Comparison of ENCODE assay signal across 15 cellular contexts in the genomic region with DNA sequence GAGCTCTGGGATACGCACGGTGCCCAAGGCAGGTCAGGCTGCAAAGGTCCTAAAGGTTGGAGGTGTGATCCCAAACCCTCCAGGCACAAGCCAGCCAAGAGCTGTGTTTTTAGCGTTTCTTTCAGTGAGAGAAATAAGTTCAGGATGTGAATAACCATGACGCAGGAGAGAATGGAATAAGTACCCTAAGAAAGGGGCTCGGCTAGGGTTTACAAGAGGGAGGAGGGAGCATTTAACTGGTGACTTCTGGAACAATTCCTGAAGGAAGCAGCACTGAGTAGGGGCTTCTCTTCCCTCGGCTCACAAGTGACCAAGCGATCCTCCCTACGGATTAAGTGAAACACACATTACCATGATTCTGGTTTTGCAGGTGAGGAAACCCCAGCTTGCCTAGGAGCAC. TPM values are rescaled to one million over a fixed set of nuclear protein-coding genes. Genes with fewer than 3 reads are reported as not detected.
DNase-seq lines count a peak whose midpoint lies in the region; ATAC-seq and TF ChIP-seq lines count a peak whose summit lies in the region.
"Had no signal": no experiment of that assay in that cellular context is flagged by ENCODE, and none has a peak within 500 bp of the region (broad histone marks: within the 10 kb centered on the region; RNA-seq: fewer than 3 reads in every experiment).

No MANE protein-coding gene starts in this region.

- H2AFZ ChIP-seq in ACC112 (ENCODE audit: low read length, unreplicated experiment), result no peak overlapping the region
- no peak overlapping the region for H2AFZ ChIP-seq in trophoblast cell (ENCODE audit: insufficient read depth, low read length, poor library complexity)

- H2BK12ac ChIP-seq in trophoblast cell (ENCODE audit: low read length), result peak overlapping the region; percentile 66

- H3K14ac ChIP-seq in trophoblast cell (ENCODE audit: low read length), result peak overlapping the region; percentile 31

- H3K27ac ChIP-seq in ACC112 (ENCODE audit: low read depth, low read length) (peak overlapping the region; percentile 99), WERI-Rb-1 (peak overlapping the region; percentile 95), gastroesophageal sphincter (peak overlapping the region; percentile 3 to 85 (median 81)), trophoblast cell (ENCODE audit: low read depth, low read length) (peak overlapping the region; percentile 97)
- H3K27ac ChIP-seq: KMS-11 had no signal

- peak overlapping the region; percentile 61 for H2BK120ac ChIP-seq in trophoblast cell (ENCODE audit: insufficient read depth, low read length, poor library complexity)

- no peak for DNase-seq in WERI-Rb-1
- DNase-seq in trophoblast cell, result no peak
- DNase-seq in NCI-H226, result no peak
- DNase-seq in activated gamma-delta T cell (lab: John Stamatoyannopoulos, UW), result no peak
- no peak for DNase-seq in NCI-H1092 treated with DMSO at 0.1 percent for 48 hours (lab: John Stamatoyannopoulos, UW)
- DNase-seq in HT-29 (ENCODE audit: low spot score), result no peak
- DNase-seq: DMS79; NCI-H2081 treated with DMSO at 0.1 percent for 48 hours; stimulated activated CD4-positive, alpha-beta T cell treated with anti-CD3 and anti-CD28 coated beads, Interleukin-4, amount 100 ng/mL, for 1 hour had no signal

- no peak for TF ChIP-seq EP300 in gastroesophageal sphincter (IDR thresholded peaks at IDR 0.05)

- H3K4me3 ChIP-seq in ACC112 (ENCODE audit: low read depth, low read length), result no peak overlapping the region
- no peak overlapping the region for H3K4me3 ChIP-seq in WERI-Rb-1 (ENCODE audit: low read depth, low read length)
- no peak overlapping the region for H3K4me3 ChIP-seq in gastroesophageal sphincter
- no peak overlapping the region for H3K4me3 ChIP-seq in trophoblast cell (ENCODE audit: low read depth, low read length)
- H3K4me3 ChIP-seq: GM12878 had no signal

- no peak overlapping the region for H3K4me2 ChIP-seq in trophoblast cell (ENCODE audit: low read length)
- H3K4me2 ChIP-seq: KMS-11 had no signal

- no peak for TF ChIP-seq POLR2A in gastroesophageal sphincter (IDR thresholded peaks at IDR 0.05)

- H3K27me3 ChIP-seq in ACC112 (ENCODE audit: insufficient read depth, low read length) (no peaks in the 10 kb centered on the region), WERI-Rb-1 (ENCODE audit: insufficient read depth, low read depth, severe bottlenecking) (no peaks in the 10 kb centered on the region), gastroesophageal sphincter (no peaks in the 10 kb centered on the region), trophoblast cell (ENCODE audit: insufficient read depth, low read length) (no peaks in the 10 kb centered on the region)

- H3K79me1 ChIP-seq in trophoblast cell (ENCODE audit: low read length), result peaks cover 40% of the 10 kb centered on the region

- peak overlapping the region; percentile 48 for H3K18ac ChIP-seq in trophoblast cell (ENCODE audit: low read length)

- no peak overlapping the region for H3K9ac ChIP-seq in trophoblast cell (ENCODE audit: low read length)
- H3K9ac ChIP-seq: KMS-11 had no signal

- H3K79me2 ChIP-seq in ACC112 (ENCODE audit: control insufficient read depth, insufficient read depth, low read length, unreplicated experiment) (peaks cover 86% of the 10 kb centered on the region), trophoblast cell (ENCODE audit: control insufficient read depth, insufficient read depth, low read length, poor library complexity) (peaks cover 17% of the 10 kb centered on the region)

- H2AK5ac ChIP-seq in trophoblast cell (ENCODE audit: low read length), result no peak overlapping the region

- no peak overlapping the region for H4K8ac ChIP-seq in trophoblast cell (ENCODE audit: low read depth, low read length)

- H3K23ac ChIP-seq in trophoblast cell (ENCODE audit: low read length), result no peak overlapping the region

- no peak for ATAC-seq in gastroesophageal sphincter

- peak overlapping the region; percentile 16 for H3K4ac ChIP-seq in trophoblast cell (ENCODE audit: low read depth, low read length)

- no peak overlapping the region for H4K12ac ChIP-seq in trophoblast cell (ENCODE audit: low read depth, low read length)

- peak overlapping the region; percentile 7 for H2BK5ac ChIP-seq in trophoblast cell (ENCODE audit: low read depth, low read length, poor library complexity)

- 85% methylated on average over 5 of the region's 8 CpGs for whole genome bisulfite sequencing in gastroesophageal sphincter (ENCODE audit: low coverage in 1 of 2), 2 donors
- no CpG with 5 or more reads among the region's 8 CpGs for WGBS in trophoblast cell (ENCODE audit: extremely low coverage, insufficient coverage, insufficient read length)

- peak overlapping the region; percentile 82 for H4K91ac ChIP-seq in trophoblast cell (ENCODE audit: low read depth, low read length)

- TF ChIP-seq CTCF in WERI-Rb-1 (IDR thresholded peaks at IDR 0.05; ENCODE audit: low read depth, low read length) (no peak), gastroesophageal sphincter (IDR thresholded peaks at IDR 0.05) (no peak)

- no peaks in the 10 kb centered on the region for H3K9me3 ChIP-seq in WERI-Rb-1 (ENCODE audit: severe bottlenecking)
- no peaks in the 10 kb centered on the region for H3K9me3 ChIP-seq in gastroesophageal sphincter
- H3K9me3 ChIP-seq in trophoblast cell (ENCODE audit: insufficient read depth, low read depth, low read length), result no peaks in the 10 kb centered on the region

- H3K36me3 ChIP-seq in ACC112 (ENCODE audit: insufficient read depth, low read length) (peaks cover 34% of the 10 kb centered on the region), WERI-Rb-1 (peaks cover 59% of the 10 kb centered on the region), gastroesophageal sphincter (peaks cover 0 to 19% of the 10 kb centered on the region in 2 donors), trophoblast cell (ENCODE audit: control insufficient read depth in 1 of 2, insufficient read depth in 2 of 2, low read length in 2 of 2) (peaks cover 27 to 38% of the 10 kb centered on the region in 2 experiments)

- peaks cover 90% of the 10 kb centered on the region for H3K4me1 ChIP-seq in ACC112 (ENCODE audit: control insufficient read depth, insufficient read depth, low read length, unreplicated experiment)
- peaks cover 6 to 78% (median 62%) of the 10 kb centered on the region in 3 donors for H3K4me1 ChIP-seq in gastroesophageal sphincter
- H3K4me1 ChIP-seq in trophoblast cell (ENCODE audit: control insufficient read depth in 1 of 2, insufficient read depth in 2 of 2, low read length in 2 of 2), result peaks cover 37 to 48% of the 10 kb centered on the region in 2 experiments

RNA-seq across cellular contexts. Expression of gene SSH1, which starts 29.4 kb away (rescaled TPM):
- 10 to 100 TPM; 16.2 to 35.0 (median 17.2) TPM for total RNA-seq in gastroesophageal sphincter
- 28.2 and 30.2 TPM in 2 replicates for polyA plus RNA-seq in trophoblast cell (2013)
- total RNA-seq in HT-29 (2014; rRNA removed; shearing (Covaris generic)), result 10.4 and 13.1 TPM in 2 replicates

RNA-seq across cellular contexts. Expression of gene DAO, which starts 52.0 kb away (rescaled TPM):
- total RNA-seq in gastroesophageal sphincter, result 1 to 10 TPM in 1 of 4 donors, not detected in 3; 2.5 TPM
- 0.45 and 0.68 TPM in 2 replicates for polyA plus RNA-seq in trophoblast cell (2013)
- total RNA-seq in HT-29 (2014; rRNA removed; shearing (Covaris generic)), result not detected in 2 replicates
- total RNA-seq: GM12878, OCI-LY7, omental fat pad had no signal
